Comparison of ENCODE assay signal across 10 cellular contexts in genomic region chr1:21337010-21337437, GRCh38. TPM values are rescaled to one million over a fixed set of nuclear protein-coding genes. Genes with fewer than 3 reads are reported as not detected.
DNase-seq lines count a peak whose midpoint lies in the region; ATAC-seq and TF ChIP-seq lines count a peak whose summit lies in the region.
"Had no signal": no experiment of that assay in that cellular context is flagged by ENCODE, and none has a peak within 500 bp of the region (broad histone marks: within the 10 kb centered on the region; RNA-seq: fewer than 3 reads in every experiment).

No MANE protein-coding gene starts in this region.

- 37 to 44% methylated on average over 8 of the region's 8 CpGs for WGBS in GM23248 (ENCODE audit: low coverage in 1 of 2, low lambda C conversion rate in 2 of 2, missing lambda C conversion rate in 2 of 2), 2 experiments

- H3K9ac ChIP-seq in GM23248 = no peak overlapping the region

- H4K20me1 ChIP-seq in GM23248 (ENCODE audit: insufficient read depth) = no peaks in the 10 kb centered on the region
- H4K20me1 ChIP-seq in osteoblast (ENCODE audit: insufficient read depth, low read length) = no peaks in the 10 kb centered on the region

- ATAC-seq in HG02938 (IDR thresholded peaks at IDR 0.05; ENCODE audit: unreplicated experiment) (no peak), HG03457 (IDR thresholded peaks at IDR 0.05; ENCODE audit: unreplicated experiment) (no peak)

- H3K9me3 Mint-ChIP-seq in brain = peaks cover 0 to 2% (median 0%) of the 10 kb centered on the region in 5 experiments

- peaks cover 88% of the 10 kb centered on the region for H3K4me1 Mint-ChIP-seq in brain

- H3K27ac ChIP-seq in 22Rv1 (peak overlapping the region; percentile 94), GM23248 (peak overlapping the region; percentile 65), osteoblast (ENCODE audit: low read depth, low read length) (peak overlapping the region; percentile 18)

- H3K4me3 ChIP-seq in GM23248 (no peak overlapping the region), osteoblast (ENCODE audit: insufficient read depth, low read length) (no peak overlapping the region)

- H3K27me3 ChIP-seq in GM23248 (replicated peaks; ENCODE audit: insufficient read depth) (no peaks in the 10 kb centered on the region), osteoblast (ENCODE audit: insufficient read depth, low read length) (no peaks in the 10 kb centered on the region)
- H3K27me3 ChIP-seq: brain microvascular endothelial cell had no signal

- in situ Hi-C loops in GM23248 (cut with MboI) = no loop called here

- no peaks in the 10 kb centered on the region for H3K9me2 ChIP-seq in GM23248 (ENCODE audit: insufficient read depth)

- peak overlapping the region in 4 of 5 experiments; percentile 14 to 58 (median 44) for H3K27ac Mint-ChIP-seq in brain

- H3K36me3 ChIP-seq in GM23248 (ENCODE audit: low read depth) (no peaks in the 10 kb centered on the region), osteoblast (ENCODE audit: insufficient read depth, low read length) (no peaks in the 10 kb centered on the region)
- H3K36me3 ChIP-seq: brain microvascular endothelial cell had no signal

- H3F3A ChIP-seq in GM23248 (ENCODE audit: insufficient read depth) = peaks cover 30% of the 10 kb centered on the region

- peaks cover 49% of the 10 kb centered on the region for H3K4me1 ChIP-seq in GM23248 (ENCODE audit: insufficient read depth)
- peaks cover 44% of the 10 kb centered on the region for H3K4me1 ChIP-seq in osteoblast (ENCODE audit: insufficient read depth, low read length)

- H3K9me3 ChIP-seq in GM23248 (ENCODE audit: low read depth) (no peaks in the 10 kb centered on the region), osteoblast (ENCODE audit: low read depth, low read length) (no peaks in the 10 kb centered on the region)

- H3K79me2 ChIP-seq in GM23248 (ENCODE audit: insufficient read depth) = peaks cover 83% of the 10 kb centered on the region
- peaks cover 65% of the 10 kb centered on the region for H3K79me2 ChIP-seq in osteoblast (ENCODE audit: insufficient read depth, low read length)

- no peaks in the 10 kb centered on the region for H3K36me3 Mint-ChIP-seq in brain

- no peak for TF ChIP-seq CTCF in 22Rv1 (IDR thresholded peaks at IDR 0.05)
- no peak for TF ChIP-seq CTCF in brain (conservative IDR thresholded peaks at IDR 0.05)
- TF ChIP-seq CTCF in osteoblast (IDR thresholded peaks at IDR 0.05; ENCODE audit: extremely low read depth, low read depth, low read length) = no peak
- no peak for TF ChIP-seq CTCF in GM20000 (IDR thresholded peaks at IDR 0.05; ENCODE audit: extremely low read depth, missing control alignments)

- H2AFZ ChIP-seq in GM23248 = no peak overlapping the region
- no peak overlapping the region for H2AFZ ChIP-seq in osteoblast (ENCODE audit: low read length)

- H3K4me2 ChIP-seq in GM23248 (ENCODE audit: unreplicated experiment) (no peak overlapping the region), osteoblast (ENCODE audit: insufficient read depth, low read length) (no peak overlapping the region)

- DNase-seq in GM23248 = no peak
- DNase-seq in osteoblast (ENCODE audit: insufficient read length, low spot score, missing footprints) = no peak
- no peak for DNase-seq in GM20000 (ENCODE audit: low spot score)
- DNase-seq in AG08396 (ENCODE audit: low spot score) = no peak
- DNase-seq: activated CD4-positive, alpha-beta T cell treated with anti-CD3 and anti-CD28 coated beads, Interleukin-2, amount 50 U/mL, for 4 hours; brain microvascular endothelial cell had no signal

- H3K4me3 Mint-ChIP-seq in brain = peak overlapping the region in 3 of 5 experiments; percentile 29 to 47 (median 46)

- no peaks in the 10 kb centered on the region for H3K27me3 Mint-ChIP-seq in brain

RNA-seq across cellular contexts. Expression of gene ECE1, which starts 46.8 kb away (rescaled TPM):
- 100 and 124 TPM in 2 replicates for total RNA-seq in GM23248 (2014; rRNA removed; shearing (Covaris generic))
- 82.3 and 84.2 TPM in 2 replicates for polyA plus RNA-seq in GM23248 (2016; fragmentation: Nextera tagmentation; extraction: Ambion mirVana)
- 70.1 TPM for polyA plus RNA-seq in brain (ENCODE audit: insufficient read depth, low read depth, low replicate concordance)
- 32.6 and 34.8 TPM in 2 replicates for total RNA-seq in osteoblast

Comparison
In these comparisons a context has a peak if more than half of its experiments do, and no peak if none do; other contexts are left out.
1. H3K27ac ChIP-seq: peak in every context shown above with its lines; median percentile 94 in 22Rv1; 65 in GM23248; 18 in osteoblast.